Comparison of ENCODE assay signal across 9 cellular contexts in the genomic region with DNA sequence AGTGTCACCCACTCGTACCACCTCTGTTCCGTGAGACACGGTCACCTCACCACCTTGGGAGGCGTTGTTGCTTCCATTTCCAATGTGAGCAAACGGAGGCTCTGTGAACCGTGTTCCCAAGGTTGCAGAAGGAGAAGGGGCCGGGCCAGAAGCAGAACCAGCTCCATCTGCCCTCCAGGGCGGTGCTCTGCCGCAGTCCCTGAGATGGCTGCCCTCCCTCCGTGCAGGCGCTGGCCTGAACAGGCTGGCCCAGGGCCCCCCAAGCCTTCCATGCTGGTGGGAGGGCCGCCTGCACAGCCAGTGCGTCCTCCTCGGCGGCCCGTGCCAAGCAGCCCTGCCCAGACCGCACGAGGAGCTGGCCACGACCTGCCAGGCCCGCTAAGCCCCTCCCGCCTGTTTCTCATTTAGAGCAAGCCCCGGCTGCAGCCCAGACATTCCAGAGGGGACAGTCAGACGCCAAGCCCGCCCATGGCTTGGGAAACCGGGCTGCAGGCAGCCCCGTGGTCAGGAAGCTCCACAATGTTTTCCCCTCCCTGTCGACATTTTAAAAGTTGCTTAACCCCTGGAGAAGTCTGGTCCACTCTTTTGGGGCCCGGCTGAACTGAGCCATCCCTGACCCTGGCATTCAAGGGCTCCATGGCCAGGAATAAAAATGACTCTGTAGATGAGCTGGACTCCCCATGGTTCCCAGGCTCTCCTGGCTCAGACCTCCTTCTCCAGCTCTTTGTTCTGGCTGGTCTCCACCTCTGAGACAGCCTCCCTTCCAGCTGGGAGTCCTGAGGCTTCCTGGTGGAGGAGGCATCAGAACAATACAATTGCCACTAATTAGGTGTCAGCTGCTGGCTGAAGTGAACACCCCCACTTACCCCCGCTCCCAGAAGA.
DNase-seq lines count a peak whose midpoint lies in the region; ATAC-seq and TF ChIP-seq lines count a peak whose summit lies in the region.
"Had no signal": no experiment of that assay in that cellular context is flagged by ENCODE, and none has a peak within 500 bp of the region (broad histone marks: within the 10 kb centered on the region; RNA-seq: fewer than 3 reads in every experiment).

No MANE protein-coding gene starts in this region.

- H3K9me3 Mint-ChIP-seq in activated CD8-positive, alpha-beta memory T cell treated with anti-CD3 and anti-CD28 coated beads, Interleukin-2, amount 10 ng/mL, durations not matched to agents 7 days and 5 days (ENCODE audit: low read depth) = no peaks in the 10 kb centered on the region

- H3K27ac Mint-ChIP-seq in activated CD8-positive, alpha-beta memory T cell treated with anti-CD3 and anti-CD28 coated beads, Interleukin-2, amount 10 ng/mL, durations not matched to agents 7 days and 5 days = no peak overlapping the region
- H3K27ac Mint-ChIP-seq: CD4-positive, CD25-positive, alpha-beta regulatory T cell had no signal

- no peaks in the 10 kb centered on the region for H3K36me3 Mint-ChIP-seq in activated CD8-positive, alpha-beta memory T cell treated with anti-CD3 and anti-CD28 coated beads, Interleukin-2, amount 10 ng/mL, durations not matched to agents 7 days and 5 days

- no peak for TF ChIP-seq CTCF in epithelial cell of esophagus (IDR thresholded peaks at IDR 0.05; ENCODE audit: insufficient read depth, low read depth, low read length, missing control alignments)

- H3K4me3 ChIP-seq in epithelial cell of esophagus (ENCODE audit: low read length) = no peak overlapping the region

- ATAC-seq in activated CD8-positive, alpha-beta memory T cell treated with anti-CD3 and anti-CD28 coated beads, Interleukin-2, amount 10 ng/mL, durations not matched to agents 7 days and 5 days = no peak
- no peak for ATAC-seq in HG02970 (IDR thresholded peaks at IDR 0.05; ENCODE audit: low FRiP score, unreplicated experiment)

- H3K4me1 Mint-ChIP-seq in activated CD8-positive, alpha-beta memory T cell treated with anti-CD3 and anti-CD28 coated beads, Interleukin-2, amount 10 ng/mL, durations not matched to agents 7 days and 5 days = no peaks in the 10 kb centered on the region

- CTCF ChIA-PET in activated CD8-positive, alpha-beta memory T cell treated with anti-CD3 and anti-CD28 coated beads, Interleukin-2, amount 10 ng/mL, durations not matched to agents 7 days and 5 days (lab: Charles Lee) = interaction anchor here (1.1 kb wide), 1 partner anchor 11 kb away, joined by 3 read pairs; no protein-coding TSS in a partner anchor

- H3K27me3 Mint-ChIP-seq in activated CD8-positive, alpha-beta memory T cell treated with anti-CD3 and anti-CD28 coated beads, Interleukin-2, amount 10 ng/mL, durations not matched to agents 7 days and 5 days = no peaks in the 10 kb centered on the region

- DNase-seq in activated effector memory CD4-positive, alpha-beta T cell treated with anti-CD3 and anti-CD28 coated beads, Interleukin-2, amount 50 U/mL, for 16 hours = peak; percentile 34
- DNase-seq in activated effector memory CD4-positive, alpha-beta T cell treated with Interleukin-2 at 50 U/mL for 16 hours = no peak
- DNase-seq in epithelial cell of esophagus (ENCODE audit: low read depth) (peak; percentile 97), mesenteric fat pad (ENCODE audit: low spot score) (peak; percentile 93), T-helper 1 cell (no peak)
- DNase-seq in effector CD8-positive, alpha-beta T cell (lab: John Stamatoyannopoulos, UW) = no peak
- no peak for DNase-seq in activated CD8-positive, alpha-beta memory T cell treated with anti-CD3 and anti-CD28 coated beads, Interleukin-2, amount 10 ng/mL, durations not matched to agents 7 days and 5 days
- DNase-seq: CD4-positive, CD25-positive, alpha-beta regulatory T cell had no signal

- H3K4me3 Mint-ChIP-seq in activated CD8-positive, alpha-beta memory T cell treated with anti-CD3 and anti-CD28 coated beads, Interleukin-2, amount 10 ng/mL, durations not matched to agents 7 days and 5 days = no peak overlapping the region
- H3K4me3 Mint-ChIP-seq: CD4-positive, CD25-positive, alpha-beta regulatory T cell had no signal

Comparison
In these comparisons a context has a peak if more than half of its experiments do, and no peak if none do; other contexts are left out.
1. DNase-seq: peak in activated effector memory CD4-positive, alpha-beta T cell treated with anti-CD3 and anti-CD28 coated beads, Interleukin-2, amount 50 U/mL, for 16 hours (single experiment), epithelial cell of esophagus (single experiment) and mesenteric fat pad (single experiment); none in activated effector memory CD4-positive, alpha-beta T cell treated with Interleukin-2 at 50 U/mL for 16 hours (single experiment), effector CD8-positive, alpha-beta T cell (single experiment), T-helper 1 cell (0 of 5) and activated CD8-positive, alpha-beta memory T cell treated with anti-CD3 and anti-CD28 coated beads, Interleukin-2, amount 10 ng/mL, durations not matched to agents 7 days and 5 days (single experiment).